Comparison of ENCODE assay signal across 9 cellular contexts in the genomic region with DNA sequence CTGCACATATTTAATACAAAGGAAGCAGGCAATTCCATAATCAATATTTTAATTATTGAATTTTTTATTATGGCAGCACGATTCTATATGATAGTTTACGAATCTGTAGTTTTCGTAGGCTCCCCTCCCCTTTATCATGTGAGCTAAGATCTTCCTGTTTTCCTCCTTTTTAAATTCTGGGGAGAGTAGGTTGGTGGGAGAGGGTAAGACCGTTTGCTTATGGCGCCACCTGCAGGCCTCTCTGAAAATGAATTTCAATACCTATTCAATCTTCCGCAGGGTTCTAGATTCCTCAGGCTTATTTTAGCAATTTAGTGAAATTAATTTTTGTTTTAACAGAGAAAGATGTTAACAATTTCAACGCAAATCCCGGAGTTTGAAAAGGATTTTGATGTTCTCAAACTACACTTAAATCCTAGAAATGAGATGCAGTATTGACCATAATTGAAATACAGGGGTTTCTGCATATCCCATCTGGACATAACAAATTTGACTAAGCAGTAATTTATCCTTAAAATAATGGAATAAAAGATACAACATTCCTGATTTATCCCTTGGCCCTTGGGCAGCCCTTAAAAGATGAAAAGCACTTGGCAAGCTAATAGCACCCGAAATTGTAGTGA. TPM values are rescaled to one million over a fixed set of nuclear protein-coding genes. Genes with fewer than 3 reads are reported as not detected.
DNase-seq lines count a peak whose midpoint lies in the region; ATAC-seq and TF ChIP-seq lines count a peak whose summit lies in the region.
"Had no signal": no experiment of that assay in that cellular context is flagged by ENCODE, and none has a peak within 500 bp of the region (broad histone marks: within the 10 kb centered on the region; RNA-seq: fewer than 3 reads in every experiment).

No MANE protein-coding gene starts in this region.

- H3K27ac ChIP-seq in brain microvascular endothelial cell (no peak overlapping the region), transverse colon (no peak overlapping the region)

- H3K27me3 Mint-ChIP-seq in activated T-helper 17 cell treated with anti-CD3 and anti-CD28 coated beads, Interleukin-2, amount 50 U/mL, for 72 hours: peaks cover 53% of the 10 kb centered on the region

- TF ChIP-seq POLR2A in transverse colon (IDR thresholded peaks at IDR 0.05): no peak

- WGBS in transverse colon (ENCODE audit: low coverage in 1 of 2), 2 donors: 14 to 17% methylated on average over 8 to 9 of the region's 9 CpGs

- H3K9me3 Mint-ChIP-seq in activated T-helper 17 cell treated with anti-CD3 and anti-CD28 coated beads, Interleukin-2, amount 50 U/mL, for 72 hours: no peaks in the 10 kb centered on the region

- in situ Hi-C loops in brain microvascular endothelial cell (cut with HindIII; ENCODE audit: low pct_ligation_motif_present, low sequenced_read_pairs): loop anchor here (25.0 kb wide), 1 partner anchor 394 kb away; no protein-coding TSS in a partner anchor
- in situ Hi-C loops in transverse colon (cut with MboI; ENCODE audit: low pct_ligation_motif_present in 1 of 4, low pct_unique_long_range_greater_than_20kb in 1 of 4, low sequenced_read_pairs in 3 of 4): loop anchor here in 3 of 4 donors (10.0 kb wide), 2 partner anchors 396 to 406 kb away; no protein-coding TSS in a partner anchor

- TF ChIP-seq CTCF in brain microvascular endothelial cell (IDR thresholded peaks at IDR 0.05; ENCODE audit: low read depth, low read length, missing control alignments) (peak; percentile 77), transverse colon (IDR thresholded peaks at IDR 0.05) (peak; percentile 62 to 77 (median 72))

- no peak for TF ChIP-seq EP300 in transverse colon (IDR thresholded peaks at IDR 0.05; ENCODE audit: low read depth)

- no peak overlapping the region for H3K27ac Mint-ChIP-seq in activated T-helper 17 cell treated with anti-CD3 and anti-CD28 coated beads, Interleukin-2, amount 50 U/mL, for 72 hours

- no peak overlapping the region for H3K4me3 Mint-ChIP-seq in activated T-helper 17 cell treated with anti-CD3 and anti-CD28 coated beads, Interleukin-2, amount 50 U/mL, for 72 hours

- no peaks in the 10 kb centered on the region for H3K27me3 ChIP-seq in brain microvascular endothelial cell (replicated peaks)
- peaks cover 91% of the 10 kb centered on the region for H3K27me3 ChIP-seq in transverse colon

- no peaks in the 10 kb centered on the region for H3K36me3 Mint-ChIP-seq in activated T-helper 17 cell treated with anti-CD3 and anti-CD28 coated beads, Interleukin-2, amount 50 U/mL, for 72 hours (ENCODE audit: low read depth)

- DNase-seq in DMS53 treated with DMSO at 0.1 percent for 48 hours (lab: John Stamatoyannopoulos, UW; ENCODE audit: unreplicated experiment) (peak; percentile 45), HuH-7.5 (ENCODE audit: low spot score) (peak; percentile 86), OCI-M2 (lab: John Stamatoyannopoulos, UW; ENCODE audit: unreplicated experiment) (peak; percentile 3), brain microvascular endothelial cell (peak; percentile 70), left kidney (ENCODE audit: low read depth, low spot score) (peak; percentile 86), transverse colon (peak; percentile 56)
- no peak for DNase-seq in activated CD8-positive, alpha-beta memory T cell treated with anti-CD3 and anti-CD28 coated beads, Interleukin-2, amount 50 U/mL, for 48 hours

- H3K4me3 ChIP-seq in brain microvascular endothelial cell (ENCODE audit: low read depth, low read length) (no peak overlapping the region), transverse colon (no peak overlapping the region)

- H3K4me1 Mint-ChIP-seq in activated T-helper 17 cell treated with anti-CD3 and anti-CD28 coated beads, Interleukin-2, amount 50 U/mL, for 72 hours: no peaks in the 10 kb centered on the region

- intact Hi-C loops in transverse colon (cut with DNase I; ENCODE audit: low total_unique reads): loop anchor here (5.0 kb wide), 1 partner anchor 414 kb away; no protein-coding TSS in a partner anchor

- H3K9me3 ChIP-seq in transverse colon: no peaks in the 10 kb centered on the region

- peaks cover 7 to 21% (median 14%) of the 10 kb centered on the region in 4 donors for H3K4me1 ChIP-seq in transverse colon

- no peak for ATAC-seq in activated T-helper 17 cell treated with anti-CD3 and anti-CD28 coated beads, Interleukin-2, amount 50 U/mL, for 72 hours (replicated peaks)

- no peaks in the 10 kb centered on the region for H3K36me3 ChIP-seq in brain microvascular endothelial cell (replicated peaks)
- no peaks in the 10 kb centered on the region for H3K36me3 ChIP-seq in transverse colon

RNA-seq across cellular contexts. Expression of a gene that starts 12.8 kb away (rescaled TPM):
- total RNA-seq in transverse colon: not detected
- total RNA-seq in activated T-helper 17 cell treated with anti-CD3 and anti-CD28 coated beads, Interleukin-2, amount 50 U/mL, for 72 hours: not detected
- total RNA-seq: activated CD8-positive, alpha-beta memory T cell treated with anti-CD3 and anti-CD28 coated beads for 36 hours had no signal
